In genomic region chr17:78257810-78258322, GRCh38 we compare ENCODE assay signal across 10 cellular contexts. TPM values are rescaled to one million over a fixed set of nuclear protein-coding genes. Genes with fewer than 3 reads are reported as not detected.
DNase-seq lines count a peak whose midpoint lies in the region; ATAC-seq, FAIRE-seq and TF ChIP-seq lines count a peak whose summit lies in the region.
"Had no signal": no experiment of that assay in that cellular context is flagged by ENCODE, and none has a peak within 500 bp of the region (broad histone marks: within the 10 kb centered on the region; RNA-seq: fewer than 3 reads in every experiment).

No MANE protein-coding gene starts in this region.

- H3K4me3 ChIP-seq in NB4 (ENCODE audit: low read depth, low read length), result no peak overlapping the region
- H3K4me3 ChIP-seq in GM12878, result peak overlapping the region; percentile 5
- H3K4me3 ChIP-seq in neuronal stem cell (ENCODE audit: low read length in 2 of 2), result no peak overlapping the region

- DNase-seq in GM10248 (ENCODE audit: extremely low spot score) (peak; percentile 66), NB4 (ENCODE audit: low read depth) (peak; percentile 67), GM12878 (ENCODE audit: low read depth, low spot score) (no peak), neuronal stem cell (ENCODE audit: low spot score) (no peak), NCI-H82 treated with DMSO at 0.1 percent for 48 hours (lab: John Stamatoyannopoulos, UW; ENCODE audit: unreplicated experiment) (no peak), DMS 273 (lab: John Stamatoyannopoulos, UW; ENCODE audit: unreplicated experiment) (no peak), NCI-H2227 (lab: John Stamatoyannopoulos, UW; ENCODE audit: unreplicated experiment) (no peak)
- DNase-seq: NCI-H524 had no signal

- TF ChIP-seq POLR2A in NB4 (IDR thresholded peaks at IDR 0.05; ENCODE audit: extremely low read depth, insufficient read length) (no peak), GM12878 (IDR thresholded peaks at IDR 0.05; ENCODE audit: low read depth, low read length) (peak; percentile 44; the same call in 1 of the 2 replicates)

- H3K27me3 ChIP-seq in GM12878 (replicated peaks in 1 of 2; ENCODE audit: control insufficient read depth in 2 of 2, insufficient read depth in 2 of 2, low read length in 1 of 2) (no peaks in the 10 kb centered on the region), neuronal stem cell (ENCODE audit: control insufficient read depth in 3 of 3, insufficient read depth in 3 of 3, low read depth in 1 of 3, low read length in 3 of 3) (no peaks in the 10 kb centered on the region)

- FAIRE-seq in GM12878 (lab: Jason Lieb, UNC), result peak; percentile 83
- FAIRE-seq: colon had no signal

- H4K91ac ChIP-seq in neuronal stem cell (ENCODE audit: low read depth, low read length, poor library complexity), result peak overlapping the region; percentile 58

- H3K4me2 ChIP-seq in GM12878 (ENCODE audit: control insufficient read depth, insufficient read depth) (peak overlapping the region; percentile 49), neuronal stem cell (ENCODE audit: insufficient read depth, low read length, poor library complexity, severe bottlenecking) (no peak overlapping the region)

- in situ Hi-C loops in GM12878 (cut with MboI), result no loop called here

- H2AK5ac ChIP-seq in neuronal stem cell (ENCODE audit: low read depth, low read length), result peak overlapping the region; percentile 97

- H3K18ac ChIP-seq in neuronal stem cell (ENCODE audit: low read length), result peak overlapping the region; percentile 91

- RAD21 ChIA-PET in GM12878 (lab: Charles Lee; ENCODE audit: unreplicated experiment), result interaction anchor here (0.7 to 0.9 kb wide), 3 partner anchors 13 to 173 kb away, joined by 3 read pairs; no protein-coding TSS in a partner anchor

- H3K9me3 ChIP-seq in GM12878 (replicated peaks; ENCODE audit: control insufficient read depth, insufficient read depth, low read length), result no peaks in the 10 kb centered on the region
- no peaks in the 10 kb centered on the region for H3K9me3 ChIP-seq in neuronal stem cell (replicated peaks in 1 of 2; ENCODE audit: control insufficient read depth in 2 of 2, insufficient read depth in 1 of 2, low read depth in 1 of 2, low read length in 2 of 2)

- TF ChIP-seq EP300 in GM12878 (IDR thresholded peaks at IDR 0.05; ENCODE audit: borderline replicate concordance in 1 of 2, control insufficient read depth in 1 of 2, low read depth in 2 of 2, low read length in 2 of 2), result peak; percentile 22 to 29; a peak in 1 of 4 replicates

- H4K20me1 ChIP-seq in GM12878 (ENCODE audit: control insufficient read depth, insufficient read depth), result no peaks in the 10 kb centered on the region

- 6% methylated on average over 13 of the region's 16 CpGs for WGBS in GM12878 (ENCODE audit: insufficient coverage, insufficient replicate concordance, low lambda C conversion rate, missing lambda C conversion rate)
- no CpG with 5 or more reads among the region's 16 CpGs for WGBS in neuronal stem cell (ENCODE audit: extremely low coverage in 2 of 2, insufficient read length in 2 of 2, insufficient replicate concordance in 1 of 2), 2 donors

- TF ChIP-seq RAD21 in GM12878 (IDR thresholded peaks at IDR 0.05; ENCODE audit: insufficient read depth, low read depth, low read length), result no peak

- CTCF ChIA-PET in GM10248 (lab: Yijun Ruan, JAX), result interaction anchor here (0.7 to 4.5 kb wide), 6 partner anchors 11 to 173 kb away, joined by 3 to 17 read pairs (median 5); no protein-coding TSS in a partner anchor
- CTCF ChIA-PET in GM12878 (lab: Yijun Ruan, JAX), result interaction anchor here (0.6 to 1.0 kb wide), 2 partner anchors 164 to 836 kb away, joined by 3 to 4 read pairs; no protein-coding TSS in a partner anchor

- H3K36me3 ChIP-seq in GM12878 (ENCODE audit: control insufficient read depth in 2 of 2, insufficient read depth in 2 of 2, low read length in 1 of 2), result no peaks in the 10 kb centered on the region
- no peaks in the 10 kb centered on the region for H3K36me3 ChIP-seq in neuronal stem cell (replicated peaks in 1 of 2; ENCODE audit: control insufficient read depth in 2 of 2, insufficient read depth in 2 of 2, low read length in 2 of 2)

- no TSS peak for BruUV-seq in GM12878 (replicated peaks; lab: Mats Ljungman, UMichigan)

- SMC1A ChIA-PET in GM12878 (lab: Charles Lee; ENCODE audit: uncharacterized antibody, unreplicated experiment), result interaction anchor here (1.2 kb wide), 1 partner anchor 238 kb away, joined by 3 read pairs; no protein-coding TSS in a partner anchor

- H3K27ac ChIP-seq in GM12878 (ENCODE audit: control insufficient read depth, insufficient read depth) (no peak overlapping the region), neuronal stem cell (replicated peaks; ENCODE audit: low read length) (no peak overlapping the region)

- ATAC-seq in GM12878 (peak; percentile 59), GM21619 (IDR thresholded peaks at IDR 0.05; ENCODE audit: unreplicated experiment) (no peak)

- intact Hi-C loops in GM12878 (cut with micrococcal nuclease; ENCODE audit: unreplicated experiment), result no loop called here

- no peak overlapping the region for H3K14ac ChIP-seq in neuronal stem cell (ENCODE audit: low read length)

- peak overlapping the region; percentile 80 for H2BK12ac ChIP-seq in neuronal stem cell (ENCODE audit: low read length)

- H3K23ac ChIP-seq in neuronal stem cell (ENCODE audit: low read depth, low read length, poor library complexity), result peak overlapping the region; percentile 46

- H3K79me1 ChIP-seq in neuronal stem cell (ENCODE audit: low read depth, low read length), result peaks cover 4% of the 10 kb centered on the region

- H2BK5ac ChIP-seq in neuronal stem cell (ENCODE audit: low read length), result peak overlapping the region; percentile 97

- peaks cover 34% of the 10 kb centered on the region for H3K4me1 ChIP-seq in GM12878 (ENCODE audit: control insufficient read depth, insufficient read depth, low read length)
- H3K4me1 ChIP-seq in neuronal stem cell (ENCODE audit: control insufficient read depth in 2 of 2, insufficient read depth in 1 of 2, low read depth in 1 of 2, low read length in 2 of 2), result peaks cover 31 to 37% of the 10 kb centered on the region in 2 donors

- peak overlapping the region; percentile 35; the same call in 1 of the 2 replicates for H2AFZ ChIP-seq in GM12878 (ENCODE audit: control insufficient read depth, low read depth, low read length)
- no peak overlapping the region for H2AFZ ChIP-seq in neuronal stem cell (ENCODE audit: low read length)

- peak overlapping the region; percentile 94 for H2BK120ac ChIP-seq in neuronal stem cell (ENCODE audit: low read depth, low read length)

- H3K9ac ChIP-seq in GM12878 (ENCODE audit: control insufficient read depth, insufficient read depth, low read length) (no peak overlapping the region), neuronal stem cell (ENCODE audit: low read depth, low read length, poor library complexity) (no peak overlapping the region)

- H3K4ac ChIP-seq in neuronal stem cell (ENCODE audit: low read length), result no peak overlapping the region

- H4K8ac ChIP-seq in neuronal stem cell (ENCODE audit: low read depth, low read length), result no peak overlapping the region

- no peaks in the 10 kb centered on the region for H3K79me2 ChIP-seq in GM12878 (ENCODE audit: control insufficient read depth, insufficient read depth, low read length)

- no peak for TF ChIP-seq CTCF in GM10248 (IDR thresholded peaks at IDR 0.05; ENCODE audit: control extremely low read depth, extremely low read depth, low read depth, missing control alignments)
- TF ChIP-seq CTCF in NB4 (IDR thresholded peaks at IDR 0.05; ENCODE audit: low read depth, low read length), result no peak
- TF ChIP-seq CTCF in GM12878 (IDR thresholded peaks at IDR 0.05 in 2 of 3, conservative IDR thresholded peaks at IDR 0.05 in 1 of 3; ENCODE audit: control insufficient read depth in 2 of 3, extremely low read depth in 1 of 3, insufficient read depth in 1 of 3, low read depth in 3 of 3, low read length in 3 of 3), result no peak

- H2BK15ac ChIP-seq in neuronal stem cell (ENCODE audit: low read length), result peak overlapping the region; percentile 96

- POLR2A ChIA-PET in GM10248 (lab: Yijun Ruan, JAX) (no interaction called here), GM12878 (lab: Charles Lee) (no interaction called here)

RNA-seq across cellular contexts. Expression of gene TMEM235, which starts 26.4 kb away (rescaled TPM):
- total RNA-seq in GM12878 (2013; cell fraction: nucleolus; rRNA removed), result not detected in 2 replicates
- not detected in 2 replicates for total RNA-seq in GM12878 (2014; rRNA removed)
- total RNA-seq in GM12878 (2014; rRNA removed; fragmentation: Illumina TruSeq; extraction: Trizol), result not detected in 2 replicates
- total RNA-seq in GM12878 (2021), result not detected in 2 replicates
- polyA plus RNA-seq in GM12878 (2011; ENCODE audit: low read depth), result not detected
- polyA plus RNA-seq in GM12878 (2011; rRNA removed), result not detected in 2 replicates
- polyA plus RNA-seq in GM12878 (2011; cell fraction: cytosol; rRNA removed), result not detected in 2 replicates
- not detected in 2 replicates for polyA plus RNA-seq in GM12878 (2011; cell fraction: nucleus; rRNA removed)
- polyA plus RNA-seq in GM12878 (2012), result not detected in 2 replicates
- not detected in 2 replicates for polyA plus RNA-seq in GM12878 (2014; fragmentation: Illumina TruSeq; extraction: Trizol)
- not detected for polyA plus RNA-seq in GM12878 (2014; fragmentation: Nextera tagmentation; extraction: Ambion mirVana)
- polyA plus RNA-seq in GM12878 (2014; rRNA removed), result not detected in 2 replicates
- not detected for polyA plus RNA-seq in GM12878 (2016; fragmentation: Nextera tagmentation; extraction: Ambion mirVana)
- not detected in 2 replicates for polyA minus RNA-seq in GM12878 (2011; rRNA and poly(A)+ RNA removed)
- polyA minus RNA-seq in GM12878 (2011; cell fraction: cytosol; rRNA and poly(A)+ RNA removed), result not detected in 2 replicates
- not detected in 2 replicates for polyA minus RNA-seq in GM12878 (2011; cell fraction: nucleus; rRNA and poly(A)+ RNA removed)
- polyA plus RNA-seq in neuronal stem cell (2013, experiment 1 of 2), result not detected
- polyA plus RNA-seq in neuronal stem cell (2013, experiment 2 of 2), result not detected

RNA-seq across cellular contexts. Expression of gene BIRC5, which starts 43.8 kb away (rescaled TPM):
- total RNA-seq in GM12878 (2013; cell fraction: nucleolus; rRNA removed), result 25.6 and 33.4 TPM in 2 replicates
- total RNA-seq in GM12878 (2014; rRNA removed) (104 and 105 TPM in 2 replicates), GM12878 (2014; rRNA removed; fragmentation: Illumina TruSeq; extraction: Trizol) (64.3 and 74.8 TPM in 2 replicates), GM12878 (2021) (73.8 and 76.9 TPM in 2 replicates)
- 23.5 TPM for polyA plus RNA-seq in GM12878 (2011; ENCODE audit: low read depth)
- polyA plus RNA-seq in GM12878 (2011; rRNA removed) (41.0 and 49.0 TPM in 2 replicates), GM12878 (2014; fragmentation: Illumina TruSeq; extraction: Trizol) (31.4 and 51.7 TPM in 2 replicates), GM12878 (2014; fragmentation: Nextera tagmentation; extraction: Ambion mirVana) (10 to 100 TPM; 89.2 to 92.4 TPM), GM12878 (2014; rRNA removed) (115 and 119 TPM in 2 replicates), GM12878 (2016; fragmentation: Nextera tagmentation; extraction: Ambion mirVana) (100 to 1,000 TPM; 163 to 175 TPM)
- polyA plus RNA-seq in GM12878 (2011; cell fraction: cytosol; rRNA removed), result 49.0 and 62.8 TPM in 2 replicates
- polyA plus RNA-seq in GM12878 (2011; cell fraction: nucleus; rRNA removed), result 34.8 and 41.5 TPM in 2 replicates
- 38.2 and 42.6 TPM in 2 replicates for polyA plus RNA-seq in GM12878 (2012)
- 43.5 and 58.7 TPM in 2 replicates for polyA minus RNA-seq in GM12878 (2011; rRNA and poly(A)+ RNA removed)
- polyA minus RNA-seq in GM12878 (2011; cell fraction: cytosol; rRNA and poly(A)+ RNA removed), result 15.9 and 16.1 TPM in 2 replicates
- 15.5 and 29.3 TPM in 2 replicates for polyA minus RNA-seq in GM12878 (2011; cell fraction: nucleus; rRNA and poly(A)+ RNA removed)
- 118 TPM for polyA plus RNA-seq in neuronal stem cell (2013, experiment 1 of 2)
- 125 TPM for polyA plus RNA-seq in neuronal stem cell (2013, experiment 2 of 2)

Comparison
In these comparisons a context has a peak if more than half of its experiments do, and no peak if none do; other contexts are left out.
1. DNase-seq: peak in GM10248 (single experiment) and NB4 (single experiment); none in GM12878 (single experiment), neuronal stem cell (single experiment), NCI-H82 treated with DMSO at 0.1 percent for 48 hours (single experiment), DMS 273 (single experiment) and NCI-H2227 (single experiment).